Comparison of ENCODE assay signal across 8 cellular contexts in the genomic region with DNA sequence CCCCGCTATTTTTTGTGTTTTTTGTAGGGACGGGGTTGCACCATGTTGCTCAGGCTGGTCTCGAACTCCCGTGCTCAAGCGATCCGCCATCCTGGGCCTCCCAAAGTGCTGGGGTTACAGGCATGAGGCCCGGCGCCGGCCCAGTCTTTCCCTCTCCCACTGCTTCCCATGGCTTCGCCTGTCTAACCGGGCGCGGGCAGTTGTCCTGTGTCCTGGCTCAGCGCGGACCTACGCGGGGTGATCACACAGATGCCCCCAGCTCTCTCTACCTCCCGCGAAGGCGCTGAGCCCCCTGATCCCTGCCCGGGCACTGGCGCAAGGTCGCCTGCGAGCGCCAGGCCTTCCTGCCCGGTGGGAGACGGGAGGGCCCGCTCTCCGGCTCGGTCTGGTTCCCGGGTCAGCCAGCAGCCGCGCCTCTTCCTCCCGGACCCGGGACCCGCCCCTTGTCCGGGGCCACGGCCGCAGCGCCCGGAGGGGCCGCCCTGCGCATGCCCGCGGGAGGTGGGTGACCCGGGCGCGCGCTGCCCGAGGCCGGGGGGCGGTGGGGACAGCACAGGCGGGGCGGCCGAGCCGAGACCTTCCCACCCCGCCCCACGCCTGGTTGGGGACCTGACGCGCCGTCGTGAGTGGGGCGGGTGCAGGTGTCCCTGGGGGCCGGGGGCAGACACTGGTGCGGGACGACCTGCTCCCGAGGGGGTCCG. TPM values are rescaled to one million over a fixed set of nuclear protein-coding genes. Genes with fewer than 3 reads are reported as not detected.
DNase-seq lines count a peak whose midpoint lies in the region; ATAC-seq and TF ChIP-seq lines count a peak whose summit lies in the region.
"Not testable (repeated sequence)": the region's sequence is repeated elsewhere in the genome, so short reads cannot be mapped to it uniquely, and the experiment has no call there.

No MANE protein-coding gene starts in this region.

- H3K9me3 Mint-ChIP-seq in dendritic cell treated with granulocyte-macrophage colony-stimulating factor and Interleukin-4, amounts not matched to agents 40 ng/mL and 50 ng/mL, for 4 days = not testable (repeated sequence)

- H3K27ac Mint-ChIP-seq in dendritic cell treated with granulocyte-macrophage colony-stimulating factor and Interleukin-4, amounts not matched to agents 40 ng/mL and 50 ng/mL, for 4 days = not testable (repeated sequence)

- DNase-seq in D341Med (ENCODE audit: low spot score) (peak; percentile 15), Right ventricle myocardium superior (peak; percentile 86), posterior vena cava (ENCODE audit: low spot score) (peak; percentile 85), tibial nerve (ENCODE audit: low spot score in 2 of 2) (peak in 1 of 2 donors; percentile 23)

- H3K36me3 Mint-ChIP-seq in dendritic cell treated with granulocyte-macrophage colony-stimulating factor and Interleukin-4, amounts not matched to agents 40 ng/mL and 50 ng/mL, for 4 days (ENCODE audit: low read depth) = not testable (repeated sequence)

- not testable (repeated sequence) for H3K4me1 Mint-ChIP-seq in dendritic cell treated with granulocyte-macrophage colony-stimulating factor and Interleukin-4, amounts not matched to agents 40 ng/mL and 50 ng/mL, for 4 days (ENCODE audit: low read depth)

- H3K27ac ChIP-seq in liver (ENCODE audit: low read depth in 1 of 2, low read length in 2 of 2) = peak overlapping the region in 1 of 2 donors; percentile 12
- H3K27ac ChIP-seq in tibial nerve = peak overlapping the region; percentile 63 to 88 (median 72)

- peak overlapping the region; percentile 46 for H3K4me3 Mint-ChIP-seq in dendritic cell treated with granulocyte-macrophage colony-stimulating factor and Interleukin-4, amounts not matched to agents 40 ng/mL and 50 ng/mL, for 4 days

- not testable (repeated sequence) for H3K27me3 ChIP-seq in liver (ENCODE audit: control insufficient read depth in 4 of 4, insufficient read depth in 4 of 4, low read length in 3 of 4); tibial nerve

- intact Hi-C loops in dendritic cell treated with granulocyte-macrophage colony-stimulating factor and Interleukin-4, amounts not matched to agents 40 ng/mL and 50 ng/mL, for 4 days (cut with micrococcal nuclease); Right ventricle myocardium superior (cut with DNase I); posterior vena cava (cut with DNase I): not testable (repeated sequence)

- ATAC-seq in HG03175 (IDR thresholded peaks at IDR 0.05; ENCODE audit: unreplicated experiment) (peak; percentile 42), Right ventricle myocardium superior (ENCODE audit: poor library complexity) (peak; percentile 98)

- not testable (repeated sequence) for H3K27me3 Mint-ChIP-seq in dendritic cell treated with granulocyte-macrophage colony-stimulating factor and Interleukin-4, amounts not matched to agents 40 ng/mL and 50 ng/mL, for 4 days

- not testable (repeated sequence) for TF ChIP-seq CTCF in WI38 (IDR thresholded peaks at IDR 0.05; ENCODE audit: low read depth, low read length); liver (IDR thresholded peaks at IDR 0.05; ENCODE audit: low read depth, low read length, missing input control); tibial nerve (IDR thresholded peaks at IDR 0.05)

- not testable (repeated sequence) for H3K9me3 ChIP-seq in liver (ENCODE audit: control insufficient read depth in 4 of 4, low read length in 3 of 4); tibial nerve

- not testable (repeated sequence) for H3K4me1 ChIP-seq in liver (ENCODE audit: control insufficient read depth in 4 of 4, insufficient read depth in 4 of 4, low read length in 3 of 4); tibial nerve

- peak in 1 of 2 donors; percentile 26 for TF ChIP-seq POLR2A in tibial nerve (IDR thresholded peaks at IDR 0.05)

- not testable (repeated sequence) for TF ChIP-seq EP300 in tibial nerve (IDR thresholded peaks at IDR 0.05)

- 19% methylated on average over 55 of the region's 68 CpGs for WGBS in liver
- 58 to 61% methylated on average over 4 to 9 of the region's 68 CpGs for WGBS in tibial nerve, 2 donors

- not testable (repeated sequence) for H3K36me3 ChIP-seq in liver (ENCODE audit: control insufficient read depth in 4 of 4, insufficient read depth in 3 of 4, low read depth in 1 of 4, low read length in 3 of 4); tibial nerve

- H3K9ac ChIP-seq in liver (ENCODE audit: low read depth in 1 of 2, low read length in 2 of 2) = not testable (repeated sequence)

- not testable (repeated sequence) for TF ChIP-seq RAD21 in liver (IDR thresholded peaks at IDR 0.05)

- H3K4me3 ChIP-seq in WI38 (ENCODE audit: low read depth, low read length) (peak overlapping the region; percentile 17; the same call in 1 of the 2 replicates), liver (ENCODE audit: low read depth in 1 of 3, low read length in 3 of 3) (peak overlapping the region in 2 of 3 donors; percentile 34 to 40), tibial nerve (peak overlapping the region; percentile 26 to 56 (median 48))

RNA-seq across cellular contexts. Expression of a gene that starts 14.0 kb away (rescaled TPM):
- 0.24 TPM for total RNA-seq in Right ventricle myocardium superior
- total RNA-seq in liver = 1 to 10 TPM in 1 of 2 donors, under 1 TPM in 1; 0.05 to 1.0 TPM
- polyA plus RNA-seq in liver = under 1 TPM; 0.07 to 0.42 TPM
- under 1 TPM in 1 of 2 donors, not detected in 1; 0.43 TPM for total RNA-seq in posterior vena cava
- total RNA-seq in tibial nerve = 1 to 10 TPM in 3 of 4 donors, not detected in 1; 1.2 to 2.4 (median 2.1) TPM
